Comparison of ENCODE assay signal across 24 cellular contexts in the genomic region with DNA sequence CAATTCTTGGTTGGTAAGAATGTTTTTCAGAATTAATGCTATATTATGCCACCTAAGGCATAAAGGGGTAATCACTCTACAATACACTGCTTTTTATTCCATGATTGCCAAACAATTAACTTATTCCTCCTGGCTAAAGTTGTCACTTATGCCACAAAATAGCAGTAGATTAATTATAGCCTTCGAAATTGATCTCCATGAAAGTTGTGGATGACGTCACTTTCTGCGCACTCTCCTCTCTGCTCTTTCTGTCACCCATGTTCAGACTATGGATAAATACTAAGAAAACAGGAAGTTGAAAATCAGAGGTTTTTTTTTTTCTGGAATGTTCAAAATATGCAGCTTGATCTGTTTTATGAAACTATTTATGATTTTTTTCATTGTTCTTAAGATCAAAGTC.
DNase-seq lines count a peak whose midpoint lies in the region; ATAC-seq, FAIRE-seq and TF ChIP-seq lines count a peak whose summit lies in the region.
"Had no signal": no experiment of that assay in that cellular context is flagged by ENCODE, and none has a peak within 500 bp of the region (broad histone marks: within the 10 kb centered on the region; RNA-seq: fewer than 3 reads in every experiment).

No MANE protein-coding gene starts in this region.

- no peaks in the 10 kb centered on the region for H3K9me1 ChIP-seq in K562 (ENCODE audit: control insufficient read depth, insufficient read depth, low read length)

- H3K27me3 ChIP-seq in Karpas-422 (ENCODE audit: low read length) (no peaks in the 10 kb centered on the region), K562 (ENCODE audit: control insufficient read depth in 2 of 2, insufficient read depth in 2 of 2, low read length in 2 of 2) (no peaks in the 10 kb centered on the region)
- H3K27me3 ChIP-seq: BE2C, BLaER1 had no signal

- intact Hi-C loops in K562 (cut with micrococcal nuclease), result no loop called here

- POLR2A ChIA-PET in K562 (lab: Yijun Ruan, JAX), result no interaction called here

- H3K4me2 ChIP-seq in Karpas-422 (ENCODE audit: low read depth, low read length, poor library complexity, severe bottlenecking) (no peak overlapping the region), K562 (ENCODE audit: insufficient read depth, low read length) (no peak overlapping the region)
- H3K4me2 ChIP-seq: BLaER1 had no signal

- ATAC-seq in K562, result no peak

- CTCF ChIA-PET in K562 (lab: Yijun Ruan, JAX; ENCODE audit: low intra/inter-chr PET ratio), result no interaction called here

- in situ Hi-C loops in K562 (cut with MboI), result no loop called here

- H3K36me3 ChIP-seq in Karpas-422 (ENCODE audit: insufficient read depth, low read length), result no peaks in the 10 kb centered on the region
- H3K36me3 ChIP-seq in K562 (ENCODE audit: control insufficient read depth, insufficient read depth, low read length), result no peaks in the 10 kb centered on the region
- H3K36me3 ChIP-seq: BE2C, BLaER1 had no signal

- TF ChIP-seq POLR2A in K562 (conservative IDR thresholded peaks at IDR 0.05), result no peak

- H3K79me2 ChIP-seq in Karpas-422 (ENCODE audit: low read length) (no peaks in the 10 kb centered on the region), K562 (ENCODE audit: control insufficient read depth, insufficient read depth, low read length) (no peaks in the 10 kb centered on the region)

- DNase-seq in Karpas-422 (no peak), NCI-H69 (lab: John Stamatoyannopoulos, UW) (peak; percentile 65), K562 (ENCODE audit: extremely low read depth in 1 of 4, low spot score in 3 of 4) (no peak), GM10266 (ENCODE audit: extremely low spot score) (no peak)
- no peak for DNase-seq in stimulated activated CD4-positive, alpha-beta T cell treated with anti-CD3 and anti-CD28 coated beads, Interleukin-12 subunit alpha, Interleukin-12 subunit beta, amount 100 ng/mL, for 4 hours
- DNase-seq: 8988T; ACHN; BE2C; C1 segment of cervical spinal cord; CD4-positive, alpha-beta memory T cell; CD4-positive, CD25-positive, alpha-beta regulatory T cell; CD8-positive, alpha-beta memory T cell; COR-L47; DMS 273 treated with DMSO at 0.1 percent for 48 hours; DMS153; DMS53; DMS79; DND-41; EL; GDM1 had no signal

- FAIRE-seq in K562 (lab: Jason Lieb, UNC), result no peak
- FAIRE-seq: A204.1, GM12892, GM18507 had no signal

- BruUV-seq in K562 (replicated peaks; lab: Mats Ljungman, UMichigan), result no TSS peak

- H3K4me1 ChIP-seq in Karpas-422 (ENCODE audit: low read length) (no peaks in the 10 kb centered on the region), K562 (replicated peaks in 1 of 2; ENCODE audit: control insufficient read depth in 2 of 2, insufficient read depth in 2 of 2, low read length in 2 of 2) (no peaks in the 10 kb centered on the region)
- H3K4me1 ChIP-seq: BE2C, BLaER1 had no signal

- H4K20me1 ChIP-seq in Karpas-422 (ENCODE audit: insufficient read depth, low read depth, low read length), result no peaks in the 10 kb centered on the region
- no peaks in the 10 kb centered on the region for H4K20me1 ChIP-seq in K562 (replicated peaks; ENCODE audit: control insufficient read depth, insufficient read depth, low read length)
- H4K20me1 ChIP-seq: BLaER1 had no signal

- TF ChIP-seq EP300 in K562 (IDR thresholded peaks at IDR 0.05; ENCODE audit: low read length), result no peak

- H3K9ac ChIP-seq in Karpas-422 (ENCODE audit: low read length) (no peak overlapping the region), K562 (ENCODE audit: insufficient read depth in 1 of 2, low read depth in 2 of 2, low read length in 2 of 2) (no peak overlapping the region)
- H3K9ac ChIP-seq: BLaER1 had no signal

- TF ChIP-seq CTCF in K562 (IDR thresholded peaks at IDR 0.05 in 2 of 3, conservative IDR thresholded peaks at IDR 0.05 in 1 of 3; ENCODE audit: insufficient read depth in 2 of 3, low read depth in 1 of 3, low read length in 3 of 3), result no peak
- no peak for TF ChIP-seq CTCF in GM10266 (IDR thresholded peaks at IDR 0.05; ENCODE audit: control insufficient read depth, insufficient read depth, low read depth, missing control alignments)

- H3K27ac ChIP-seq in Karpas-422 (ENCODE audit: low read length) (no peak overlapping the region), K562 (ENCODE audit: extremely low read depth, low read depth, low read length) (no peak overlapping the region)
- H3K27ac ChIP-seq: BLaER1 had no signal

- no peak for TF ChIP-seq RAD21 in K562 (CRISPR knock-in tag; conservative IDR thresholded peaks at IDR 0.05 in 1 of 2, IDR thresholded peaks at IDR 0.05 in 1 of 2)

- H3K9me2 ChIP-seq in Karpas-422 (replicated peaks; ENCODE audit: insufficient read depth, low read length), result no peaks in the 10 kb centered on the region

- 54% methylated on average over 2 of the region's 3 CpGs for WGBS in K562 (ENCODE audit: insufficient coverage, low coverage, missing lambda C conversion rate)

- H3K9me3 ChIP-seq in Karpas-422 (ENCODE audit: low read length), result peaks cover 65% of the 10 kb centered on the region
- no peaks in the 10 kb centered on the region for H3K9me3 ChIP-seq in K562 (replicated peaks; ENCODE audit: control insufficient read depth, insufficient read depth, low read depth, low read length)
- H3K9me3 ChIP-seq: BE2C, BLaER1 had no signal

- no peak overlapping the region for H2AFZ ChIP-seq in Karpas-422 (ENCODE audit: low read length)
- H2AFZ ChIP-seq in K562 (ENCODE audit: low read depth, low read length), result peak overlapping the region; percentile 62; the same call in 1 of the 2 replicates

- peak overlapping the region; percentile 3; the same call in 1 of the 2 replicates for H3K4me3 ChIP-seq in Karpas-422 (ENCODE audit: low read length)
- H3K4me3 ChIP-seq in K562, result no peak overlapping the region
- H3K4me3 ChIP-seq: BLaER1 had no signal

TF ChIP-seq in K562, 482 proteins besides CTCF, POLR2A, EP300 and RAD21 (continues in another document):
- TF ChIP-seq ATF3 (IDR thresholded peaks at IDR 0.05) (peak; percentile 41), ATF3 (CRISPR knock-in tag; conservative IDR thresholded peaks at IDR 0.05) (no peak), ZNF695 (CRISPR knock-in tag; IDR thresholded peaks at IDR 0.05) (no peak), CHD1 (IDR thresholded peaks at IDR 0.05; ENCODE audit: low read length) (no peak), KLF16 (IDR thresholded peaks at IDR 0.05) (no peak), TOE1 (IDR thresholded peaks at IDR 0.05; ENCODE audit: borderline replicate concordance) (no peak), TOE1 (CRISPR knock-in tag; IDR thresholded peaks at IDR 0.05; ENCODE audit: borderline replicate concordance, low read depth) (no peak), SRSF3 (IDR thresholded peaks at IDR 0.05; ENCODE audit: insufficient read depth, low read length) (no peak), ATF7 (IDR thresholded peaks at IDR 0.05) (0 out of 2 replicates have a peak, but pooled peaks have one; percentile 22), MTA2 (IDR thresholded peaks at IDR 0.05; ENCODE audit: low read depth) (no peak)
- TF ChIP-seq, protein P1, sequence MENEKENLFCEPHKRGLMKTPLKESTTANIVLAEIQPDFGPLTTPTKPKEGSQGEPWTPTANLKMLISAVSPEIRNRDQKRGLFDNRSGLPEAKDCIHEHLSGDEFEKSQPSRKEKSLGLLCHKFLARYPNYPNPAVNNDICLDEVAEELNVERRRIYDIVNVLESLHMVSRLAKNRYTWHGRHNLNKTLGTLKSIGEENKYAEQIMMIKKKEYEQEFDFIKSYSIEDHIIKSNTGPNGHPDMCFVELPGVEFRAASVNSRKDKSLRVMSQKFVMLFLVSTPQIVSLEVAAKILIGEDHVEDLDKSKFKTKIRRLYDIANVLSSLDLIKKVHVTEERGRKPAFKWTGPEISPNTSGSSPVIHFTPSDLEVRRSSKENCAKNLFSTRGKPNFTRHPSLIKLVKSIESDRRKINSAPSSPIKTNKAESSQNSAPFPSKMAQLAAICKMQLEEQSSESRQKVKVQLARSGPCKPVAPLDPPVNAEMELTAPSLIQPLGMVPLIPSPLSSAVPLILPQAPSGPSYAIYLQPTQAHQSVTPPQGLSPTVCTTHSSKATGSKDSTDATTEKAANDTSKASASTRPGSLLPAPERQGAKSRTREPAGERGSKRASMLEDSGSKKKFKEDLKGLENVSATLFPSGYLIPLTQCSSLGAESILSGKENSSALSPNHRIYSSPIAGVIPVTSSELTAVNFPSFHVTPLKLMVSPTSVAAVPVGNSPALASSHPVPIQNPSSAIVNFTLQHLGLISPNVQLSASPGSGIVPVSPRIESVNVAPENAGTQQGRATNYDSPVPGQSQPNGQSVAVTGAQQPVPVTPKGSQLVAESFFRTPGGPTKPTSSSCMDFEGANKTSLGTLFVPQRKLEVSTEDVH (IDR thresholded peaks at IDR 0.05; ENCODE audit: low read depth, partially characterized antibody), result no peak
